20 cellular contexts compared by ENCODE assay signal in genomic region chr13:43154839-43155238, GRCh38.
"Had no signal": no experiment of that assay in that cellular context is flagged by ENCODE, and none has a peak within 500 bp of the region (broad histone marks: within the 10 kb centered on the region; RNA-seq: fewer than 3 reads in every experiment).

No MANE protein-coding gene starts in this region.

- H3K4me1 Mint-ChIP-seq: memory B cell; stimulated activated naive B cell treated with anti-CD40 and anti-IgM and Interleukin-4, amounts not matched to agents 10 μg/mL and 1 μg/mL and 100 μg/mL, for 72 hours; stimulated activated naive CD8-positive, alpha-beta T cell treated with anti-CD3 and anti-CD28 coated beads, Interleukin-15, amount 100 ng/mL, for 72 hours had no signal

- H3K27ac ChIP-seq: esophagus squamous epithelium, left ventricle myocardium inferior, lower lobe of right lung, psoas muscle, right lobe of liver, spleen, testis, tibial nerve had no signal

- ATAC-seq: left cardiac atrium; lower lobe of right lung; naive thymus-derived CD4-positive, alpha-beta T cell; psoas muscle; right lobe of liver; stimulated activated naive B cell treated with anti-CD40 and anti-IgM and Interleukin-4, amounts not matched to agents 10 μg/mL and 1 μg/mL and 100 μg/mL, for 72 hours; stimulated activated naive CD8-positive, alpha-beta T cell treated with anti-CD3 and anti-CD28 coated beads, Interleukin-15, amount 100 ng/mL, for 72 hours had no signal

- H3K9me3 Mint-ChIP-seq: memory B cell; stimulated activated naive B cell treated with anti-CD40 and anti-IgM and Interleukin-4, amounts not matched to agents 10 μg/mL and 1 μg/mL and 100 μg/mL, for 72 hours; stimulated activated naive CD8-positive, alpha-beta T cell treated with anti-CD3 and anti-CD28 coated beads, Interleukin-15, amount 100 ng/mL, for 72 hours had no signal

- DNase-seq: effector memory CD4-positive, alpha-beta T cell; esophagus squamous epithelium; kidney; left cardiac atrium; left ventricle myocardium inferior; lower lobe of right lung; naive thymus-derived CD4-positive, alpha-beta T cell; nephron progenitor cell; psoas muscle; retina; right lobe of liver; spleen; stimulated activated CD4-positive, alpha-beta T cell treated with anti-CD3 and anti-CD28 coated beads, Interleukin-15, amount 100 ng/mL, for 24 hours; stimulated activated CD4-positive, alpha-beta T cell treated with anti-CD3 and anti-CD28 coated beads, Interleukin-1b, Interleukin-23, amount 100 ng/mL, for 48 hours; stimulated activated CD4-positive, alpha-beta T cell treated with anti-CD3 and anti-CD28 coated beads, Interleukin-4, amount 100 ng/mL, for 4 hours; stimulated activated naive B cell treated with anti-CD40 and anti-IgM and Interleukin-4, amounts not matched to agents 10 μg/mL and 1 μg/mL and 100 μg/mL, for 72 hours; stimulated activated naive CD8-positive, alpha-beta T cell treated with anti-CD3 and anti-CD28 coated beads, Interleukin-15, amount 100 ng/mL, for 72 hours; testis had no signal

- H3K27me3 ChIP-seq: esophagus squamous epithelium, right lobe of liver, spleen, testis, tibial nerve had no signal

- H3K27me3 Mint-ChIP-seq: stimulated activated naive CD8-positive, alpha-beta T cell treated with anti-CD3 and anti-CD28 coated beads, Interleukin-15, amount 100 ng/mL, for 72 hours had no signal

- H3K36me3 ChIP-seq: esophagus squamous epithelium, left ventricle myocardium inferior, lower lobe of right lung, right lobe of liver, spleen, tibial nerve had no signal

- H3K36me3 Mint-ChIP-seq: memory B cell; naive thymus-derived CD4-positive, alpha-beta T cell; stimulated activated naive B cell treated with anti-CD40 and anti-IgM and Interleukin-4, amounts not matched to agents 10 μg/mL and 1 μg/mL and 100 μg/mL, for 72 hours had no signal

- H3K4me1 ChIP-seq: esophagus squamous epithelium, left ventricle myocardium inferior, lower lobe of right lung, psoas muscle, right lobe of liver, spleen, testis, tibial nerve had no signal

- H3K9me3 ChIP-seq: esophagus squamous epithelium, left ventricle myocardium inferior, lower lobe of right lung, psoas muscle, right lobe of liver, spleen, testis, tibial nerve had no signal

- H3K4me3 Mint-ChIP-seq: memory B cell; naive thymus-derived CD4-positive, alpha-beta T cell; nephron progenitor cell; stimulated activated naive B cell treated with anti-CD40 and anti-IgM and Interleukin-4, amounts not matched to agents 10 μg/mL and 1 μg/mL and 100 μg/mL, for 72 hours; stimulated activated naive CD8-positive, alpha-beta T cell treated with anti-CD3 and anti-CD28 coated beads, Interleukin-15, amount 100 ng/mL, for 72 hours had no signal

- H3K27ac Mint-ChIP-seq: memory B cell; naive thymus-derived CD4-positive, alpha-beta T cell; nephron progenitor cell; stimulated activated naive B cell treated with anti-CD40 and anti-IgM and Interleukin-4, amounts not matched to agents 10 μg/mL and 1 μg/mL and 100 μg/mL, for 72 hours; stimulated activated naive CD8-positive, alpha-beta T cell treated with anti-CD3 and anti-CD28 coated beads, Interleukin-15, amount 100 ng/mL, for 72 hours had no signal

- H3K4me3 ChIP-seq: esophagus squamous epithelium, left ventricle myocardium inferior, lower lobe of right lung, psoas muscle, right lobe of liver, spleen, testis, tibial nerve had no signal
